8 cellular contexts compared by ENCODE assay signal in genomic region chr1:54763814-54764131, GRCh38. TPM values are rescaled to one million over a fixed set of nuclear protein-coding genes. Genes with fewer than 3 reads are reported as not detected.
DNase-seq lines count a peak whose midpoint lies in the region; ATAC-seq, FAIRE-seq and TF ChIP-seq lines count a peak whose summit lies in the region.

No MANE protein-coding gene starts in this region.

- H3K79me2 ChIP-seq in K562 (ENCODE audit: control insufficient read depth, insufficient read depth, low read length), result peaks cover 18% of the 10 kb centered on the region

- H3K27ac Mint-ChIP-seq in mesothelial cell of epicardium, result peak overlapping the region; percentile 98

- WGBS in K562 (ENCODE audit: insufficient coverage, low coverage, missing lambda C conversion rate), result 2% methylated on average over 10 of the region's 11 CpGs

- H3K27me3 Mint-ChIP-seq in mesothelial cell of epicardium (ENCODE audit: low read depth), result peaks cover 7% of the 10 kb centered on the region

- H3K4me1 ChIP-seq in HUES6 (ENCODE audit: control insufficient read depth, insufficient read depth, low read length), result peaks cover 13% of the 10 kb centered on the region
- H3K4me1 ChIP-seq in K562 (replicated peaks in 1 of 2; ENCODE audit: control insufficient read depth in 2 of 2, insufficient read depth in 2 of 2, low read length in 2 of 2), result peaks cover 0 to 7% of the 10 kb centered on the region in 2 experiments; a peak in 2 of 5 replicates

- POLR2A ChIA-PET in K562 (lab: Yijun Ruan, JAX), result interaction anchor here (0.9 to 2.9 kb wide), 4 partner anchors 13 to 58 kb away, joined by 3 to 19 read pairs (median 6); no protein-coding TSS in a partner anchor

- peaks cover under 1% of the 10 kb centered on the region for H3K9me1 ChIP-seq in K562 (ENCODE audit: control insufficient read depth, insufficient read depth, low read length)

- CTCF ChIA-PET in K562 (lab: Yijun Ruan, JAX; ENCODE audit: low intra/inter-chr PET ratio), result interaction anchor here (1.3 kb wide), 1 partner anchor 28 kb away, joined by 3 read pairs; no protein-coding TSS in a partner anchor

- H3K36me3 ChIP-seq in HUES6 (ENCODE audit: control insufficient read depth, insufficient read depth, low read length), result peaks cover under 1% of the 10 kb centered on the region
- peaks cover under 1% of the 10 kb centered on the region; the same call in 1 of the 3 replicates for H3K36me3 ChIP-seq in K562 (ENCODE audit: control insufficient read depth, insufficient read depth, low read length)

- no peak for TF ChIP-seq POLR2A in K562 (conservative IDR thresholded peaks at IDR 0.05)

- peak overlapping the region; percentile 98 for H3K4me3 ChIP-seq in AG10803 (ENCODE audit: low read length)
- peak overlapping the region; percentile 97 for H3K4me3 ChIP-seq in HUES6 (ENCODE audit: low read depth, low read length)
- peak overlapping the region; percentile 87 for H3K4me3 ChIP-seq in K562

- peak; percentile 23 for DNase-seq in AG10803 (ENCODE audit: low read depth)
- DNase-seq in K562 (ENCODE audit: extremely low read depth in 1 of 4, low spot score in 3 of 4), result no peak
- no peak for DNase-seq in mesothelial cell of epicardium (ENCODE audit: low spot score in 2 of 2, unreplicated experiment in 2 of 2)
- DNase-seq in central memory CD4-positive, alpha-beta T cell, result no peak
- DNase-seq in omental fat pad (ENCODE audit: low spot score), result no peak
- DNase-seq in stimulated activated naive CD4-positive, alpha-beta T cell treated with Interleukin-2 at 50 U/mL for 16 hours (lab: John Stamatoyannopoulos, UW), result no peak

- H3K36me3 Mint-ChIP-seq in mesothelial cell of epicardium, result no peaks in the 10 kb centered on the region

- TF ChIP-seq CTCF in AG10803 (conservative IDR thresholded peaks at IDR 0.05; ENCODE audit: low read length) (no peak), K562 (IDR thresholded peaks at IDR 0.05 in 2 of 3, conservative IDR thresholded peaks at IDR 0.05 in 1 of 3; ENCODE audit: insufficient read depth in 2 of 3, low read depth in 1 of 3, low read length in 3 of 3) (no peak), mesothelial cell of epicardium (IDR thresholded peaks at IDR 0.05; ENCODE audit: unreplicated experiment) (no peak), omental fat pad (IDR thresholded peaks at IDR 0.05) (no peak)

- H3K9ac ChIP-seq in HUES6 (ENCODE audit: low read length) (peak overlapping the region; percentile 92), K562 (ENCODE audit: insufficient read depth in 1 of 2, low read depth in 2 of 2, low read length in 2 of 2) (peak overlapping the region; percentile 90 to 94)

- H3K9me3 ChIP-seq in HUES6 (ENCODE audit: control insufficient read depth, insufficient read depth, low read depth, low read length), result no peaks in the 10 kb centered on the region
- H3K9me3 ChIP-seq in K562 (replicated peaks; ENCODE audit: control insufficient read depth, insufficient read depth, low read depth, low read length), result no peaks in the 10 kb centered on the region

- no peak for FAIRE-seq in K562 (lab: Jason Lieb, UNC)

- peak overlapping the region; percentile 100 for H3K4me2 ChIP-seq in K562 (ENCODE audit: insufficient read depth, low read length)

- ATAC-seq in K562, result peak; percentile 19
- ATAC-seq in omental fat pad (ENCODE audit: low FRiP score), result no peak
- ATAC-seq in GM19035 (IDR thresholded peaks at IDR 0.05; ENCODE audit: unreplicated experiment), result no peak

- peaks cover 17% of the 10 kb centered on the region for H3K4me1 Mint-ChIP-seq in mesothelial cell of epicardium

- H3K27me3 ChIP-seq in HUES6 (ENCODE audit: control insufficient read depth, insufficient read depth, low read length), result no peaks in the 10 kb centered on the region
- no peaks in the 10 kb centered on the region; a peak in 1 of 5 replicates for H3K27me3 ChIP-seq in K562 (ENCODE audit: control insufficient read depth in 2 of 2, insufficient read depth in 2 of 2, low read length in 2 of 2)

- peak overlapping the region; percentile 91 for H3K4me3 Mint-ChIP-seq in mesothelial cell of epicardium

- TF ChIP-seq EP300 in K562 (IDR thresholded peaks at IDR 0.05; ENCODE audit: low read length), result 0 out of 2 replicates have a peak, but pooled peaks have one; percentile 21

- intact Hi-C loops in K562 (cut with micrococcal nuclease), result loop anchor here (2.0 kb wide), 1 partner anchor 49 kb away; the partner anchor contains the start of gene TTC4

- no peaks in the 10 kb centered on the region for H3K9me3 Mint-ChIP-seq in mesothelial cell of epicardium

- H4K20me1 ChIP-seq in K562 (replicated peaks; ENCODE audit: control insufficient read depth, insufficient read depth, low read length), result no peaks in the 10 kb centered on the region

- TF ChIP-seq RAD21 in K562 (CRISPR knock-in tag; conservative IDR thresholded peaks at IDR 0.05 in 1 of 2, IDR thresholded peaks at IDR 0.05 in 1 of 2), result no peak

- in situ Hi-C loops in K562 (cut with MboI), result no loop called here

- TSS peak; percentile 85 for BruUV-seq in K562 (replicated peaks; lab: Mats Ljungman, UMichigan)

- peak overlapping the region; percentile 96 for H2AFZ ChIP-seq in K562 (ENCODE audit: low read depth, low read length)

- H3K27ac ChIP-seq in HUES6 (ENCODE audit: low read depth, low read length) (peak overlapping the region; percentile 76; the same call in 1 of the 2 replicates), K562 (ENCODE audit: extremely low read depth, low read depth, low read length) (peak overlapping the region; percentile 75)

RNA-seq across cellular contexts. Expression of gene PARS2, which starts 0.6 kb away (rescaled TPM):
- 5.5 and 11.9 TPM in 2 replicates for total RNA-seq in K562 (2011; cell fraction: chromatin; rRNA removed; ENCODE audit: low replicate concordance)
- 11.8 and 16.0 TPM in 2 replicates for total RNA-seq in K562 (2011; cell fraction: nucleolus; rRNA removed)
- 9.7 and 11.1 TPM in 2 replicates for total RNA-seq in K562 (2011; cell fraction: nucleoplasm; rRNA removed)
- total RNA-seq in K562 (2014; rRNA removed) (8.5 and 11.8 TPM in 2 replicates), K562 (2014; rRNA removed; fragmentation: Illumina TruSeq; extraction: Trizol) (7.0 and 7.6 TPM in 2 replicates), K562 (2015; rRNA removed; fragmentation: Illumina TruSeq; extraction: Trizol) (7.9 and 8.1 TPM in 2 replicates), K562 (2021) (10.6 and 11.6 TPM in 2 replicates), mesothelial cell of epicardium (6.4 to 7.7 TPM (median 7.0 TPM) in 3 replicates), omental fat pad (1 to 10 TPM; 1.4 to 4.6 (median 2.0) TPM)
- polyA plus RNA-seq in K562 (2011; rRNA removed) (6.7 and 11.4 TPM in 2 replicates), K562 (2014; fragmentation: Illumina TruSeq; extraction: Trizol) (12.4 and 12.8 TPM in 2 replicates), K562 (2014; fragmentation: Nextera tagmentation; extraction: Ambion mirVana) (10 to 100 TPM in 1 of 2 experiments, 1 to 10 TPM in 1; 6.3 to 11.4 TPM), K562 (2014; rRNA removed) (7.3 and 7.6 TPM in 2 replicates)
- polyA plus RNA-seq in K562 (2011; cell fraction: cytosol; rRNA removed), result 13.4 and 13.5 TPM in 2 replicates
- 5.1 and 5.9 TPM in 2 replicates for polyA plus RNA-seq in K562 (2011; cell fraction: nucleus; rRNA removed)
- 9.6 and 9.8 TPM in 2 replicates for polyA plus RNA-seq in K562 (2012)
- polyA minus RNA-seq in K562 (2011; rRNA and poly(A)+ RNA removed), result 11.0 and 13.8 TPM in 2 replicates
- 5.7 and 7.2 TPM in 2 replicates for polyA minus RNA-seq in K562 (2011; cell fraction: cytosol; rRNA and poly(A)+ RNA removed)
- 5.8 and 10.2 TPM in 2 replicates for polyA minus RNA-seq in K562 (2011; cell fraction: nucleus; rRNA and poly(A)+ RNA removed)

RNA-seq across cellular contexts. Expression of gene TTC22, which starts 37.4 kb away (rescaled TPM):
- not detected in 2 replicates for total RNA-seq in K562 (2011; cell fraction: chromatin; rRNA removed; ENCODE audit: low replicate concordance)
- not detected in 2 replicates for total RNA-seq in K562 (2011; cell fraction: nucleolus; rRNA removed)
- total RNA-seq in K562 (2011; cell fraction: nucleoplasm; rRNA removed), result not detected in 2 replicates
- not detected in 2 replicates for total RNA-seq in K562 (2014; rRNA removed)
- total RNA-seq in K562 (2014; rRNA removed; fragmentation: Illumina TruSeq; extraction: Trizol), result not detected in 2 replicates
- not detected in 2 replicates for total RNA-seq in K562 (2015; rRNA removed; fragmentation: Illumina TruSeq; extraction: Trizol)
- total RNA-seq in K562 (2021), result not detected in 2 replicates
- 0.03 TPM in 1 of 2 replicates, not detected in the other for polyA plus RNA-seq in K562 (2011; rRNA removed)
- 0.03 TPM in 2 replicates for polyA plus RNA-seq in K562 (2011; cell fraction: cytosol; rRNA removed)
- 0.07 TPM in 1 of 2 replicates, not detected in the other for polyA plus RNA-seq in K562 (2011; cell fraction: nucleus; rRNA removed)
- polyA plus RNA-seq in K562 (2012), result 0.09 and 0.14 TPM in 2 replicates
- not detected in 2 replicates for polyA plus RNA-seq in K562 (2014; fragmentation: Illumina TruSeq; extraction: Trizol)
- polyA plus RNA-seq in K562 (2014; fragmentation: Nextera tagmentation; extraction: Ambion mirVana), result under 1 TPM in 1 of 2 experiments, not detected in 1; 0.07 TPM
- polyA plus RNA-seq in K562 (2014; rRNA removed), result 0.23 TPM in 1 of 2 replicates, not detected in the other
- polyA minus RNA-seq in K562 (2011; rRNA and poly(A)+ RNA removed), result not detected in 2 replicates
- not detected in 2 replicates for polyA minus RNA-seq in K562 (2011; cell fraction: cytosol; rRNA and poly(A)+ RNA removed)
- polyA minus RNA-seq in K562 (2011; cell fraction: nucleus; rRNA and poly(A)+ RNA removed), result not detected in 2 replicates
- total RNA-seq in mesothelial cell of epicardium, result 1.2 to 1.6 TPM (median 1.3 TPM) in 3 replicates
- 1 to 10 TPM in 2 of 4 donors, under 1 TPM in 1, not detected in 1; 0.88 to 1.7 (median 1.1) TPM for total RNA-seq in omental fat pad

RNA-seq across cellular contexts. Expression of gene TTC4, which starts 48.1 kb away (rescaled TPM):
- 47.2 and 56.1 TPM in 2 replicates for total RNA-seq in K562 (2011; cell fraction: chromatin; rRNA removed; ENCODE audit: low replicate concordance)
- total RNA-seq in K562 (2011; cell fraction: nucleolus; rRNA removed), result 26.2 and 29.2 TPM in 2 replicates
- total RNA-seq in K562 (2011; cell fraction: nucleoplasm; rRNA removed), result 46.0 and 51.2 TPM in 2 replicates
- total RNA-seq in K562 (2014; rRNA removed) (36.3 and 41.1 TPM in 2 replicates), K562 (2014; rRNA removed; fragmentation: Illumina TruSeq; extraction: Trizol) (66.7 and 68.3 TPM in 2 replicates), K562 (2015; rRNA removed; fragmentation: Illumina TruSeq; extraction: Trizol) (66.3 and 76.3 TPM in 2 replicates), K562 (2021) (42.6 and 42.8 TPM in 2 replicates), mesothelial cell of epicardium (20.2 to 23.0 TPM (median 20.5 TPM) in 3 replicates), omental fat pad (10 to 100 TPM; 15.5 to 37.4 (median 24.6) TPM)
- polyA plus RNA-seq in K562 (2011; rRNA removed) (47.8 and 54.1 TPM in 2 replicates), K562 (2014; fragmentation: Illumina TruSeq; extraction: Trizol) (52.4 and 69.9 TPM in 2 replicates), K562 (2014; fragmentation: Nextera tagmentation; extraction: Ambion mirVana) (100 to 1,000 TPM in 1 of 2 experiments, 10 to 100 TPM in 1; 46.1 to 111 TPM), K562 (2014; rRNA removed) (41.5 and 45.3 TPM in 2 replicates)
- 36.0 and 44.3 TPM in 2 replicates for polyA plus RNA-seq in K562 (2011; cell fraction: cytosol; rRNA removed)
- 28.6 and 31.9 TPM in 2 replicates for polyA plus RNA-seq in K562 (2011; cell fraction: nucleus; rRNA removed)
- polyA plus RNA-seq in K562 (2012), result 23.3 and 38.7 TPM in 2 replicates
- 41.2 and 45.3 TPM in 2 replicates for polyA minus RNA-seq in K562 (2011; rRNA and poly(A)+ RNA removed)
- polyA minus RNA-seq in K562 (2011; cell fraction: cytosol; rRNA and poly(A)+ RNA removed), result 15.5 and 18.8 TPM in 2 replicates
- 25.7 and 43.5 TPM in 2 replicates for polyA minus RNA-seq in K562 (2011; cell fraction: nucleus; rRNA and poly(A)+ RNA removed)
